In genomic region chr11:67409781-67410368, GRCh38 we compare ENCODE assay signal across 10 cellular contexts. TPM values are rescaled to one million over a fixed set of nuclear protein-coding genes. Genes with fewer than 3 reads are reported as not detected.
A peak's percentile ranks its signal among the peaks of the same experiment; 100 is the strongest.
DNase-seq lines count a peak whose midpoint lies in the region; ATAC-seq and TF ChIP-seq lines count a peak whose summit lies in the region.
"Had no signal": no experiment of that assay in that cellular context is flagged by ENCODE, and none has a peak within 500 bp of the region (broad histone marks: within the 10 kb centered on the region; RNA-seq: fewer than 3 reads in every experiment).

No MANE protein-coding gene starts in this region.

- H3K36me3 Mint-ChIP-seq in activated CD4-positive, alpha-beta T cell treated with anti-CD3 and anti-CD28 coated beads for 36 hours (ENCODE audit: low read depth), result peaks cover 39% of the 10 kb centered on the region
- H3K36me3 Mint-ChIP-seq in endodermal cell (ENCODE audit: low read depth), result no peaks in the 10 kb centered on the region

- intact Hi-C loops in activated CD4-positive, alpha-beta T cell treated with anti-CD3 and anti-CD28 coated beads for 36 hours (cut with DNase I, micrococcal nuclease), result loop anchor here in 1 of 2 experiments (10.0 kb wide), 1 partner anchor 715 kb away; the partner anchor contains the start of gene CHKA
- intact Hi-C loops in left ventricle myocardium superior (cut with micrococcal nuclease), result no loop called here

- peak; percentile 44 for DNase-seq in activated CD4-positive, alpha-beta T cell treated with anti-CD3 and anti-CD28 coated beads for 36 hours
- DNase-seq in activated CD4-positive, alpha-beta T cell treated with anti-CD3 and anti-CD28 coated beads for 48 hours, result no peak
- DNase-seq in NCI-H82 (lab: John Stamatoyannopoulos, UW) (peak; percentile 58), endodermal cell (peak; percentile 94), substantia nigra (lab: John Stamatoyannopoulos, UW) (peak in 6 of 49 donors; percentile 27 to 88 (median 60)), retina (no peak), left ventricle myocardium superior (no peak)

- H3K27ac Mint-ChIP-seq in activated CD4-positive, alpha-beta T cell treated with anti-CD3 and anti-CD28 coated beads for 36 hours, result peak overlapping the region; percentile 87
- H3K27ac Mint-ChIP-seq in endodermal cell, result no peak overlapping the region

- no peak for ATAC-seq in activated CD4-positive, alpha-beta T cell treated with anti-CD3 and anti-CD28 coated beads for 36 hours
- ATAC-seq in GM21786 (IDR thresholded peaks at IDR 0.05; ENCODE audit: unreplicated experiment) (no peak), left ventricle myocardium superior (no peak)

- WGBS in endodermal cell (ENCODE audit: insufficient coverage in 1 of 2, insufficient read length in 1 of 2), 2 experiments, result 61 to 75% methylated on average over 5 to 13 of the region's 13 CpGs

- CTCF ChIA-PET in activated CD4-positive, alpha-beta T cell treated with anti-CD3 and anti-CD28 coated beads for 36 hours (lab: Charles Lee), result interaction anchor here (0.9 to 2.1 kb wide), 3 partner anchors 9 to 80 kb away, joined by 3 to 10 read pairs (median 4); no protein-coding TSS in a partner anchor

- peak overlapping the region; percentile 85 for H3K4me3 Mint-ChIP-seq in activated CD4-positive, alpha-beta T cell treated with anti-CD3 and anti-CD28 coated beads for 36 hours
- no peak overlapping the region for H3K4me3 Mint-ChIP-seq in endodermal cell

- POLR2A ChIA-PET in activated CD4-positive, alpha-beta T cell treated with anti-CD3 and anti-CD28 coated beads for 36 hours (lab: Charles Lee), result interaction anchor here (3.0 kb wide), 1 partner anchor 8 kb away, joined by 13 read pairs; no protein-coding TSS in a partner anchor

- no peak overlapping the region for H3K4me3 ChIP-seq in endodermal cell (ENCODE audit: low read length)

- no peaks in the 10 kb centered on the region for H3K27me3 Mint-ChIP-seq in activated CD4-positive, alpha-beta T cell treated with anti-CD3 and anti-CD28 coated beads for 36 hours
- H3K27me3 Mint-ChIP-seq in endodermal cell (ENCODE audit: insufficient read depth), result peaks cover 25% of the 10 kb centered on the region

- peaks cover 76% of the 10 kb centered on the region for H3K4me1 Mint-ChIP-seq in activated CD4-positive, alpha-beta T cell treated with anti-CD3 and anti-CD28 coated beads for 36 hours
- H3K4me1 Mint-ChIP-seq in endodermal cell, result peaks cover 11% of the 10 kb centered on the region

- H3K9ac ChIP-seq in endodermal cell (ENCODE audit: extremely low read depth, low read length, poor library complexity, severe bottlenecking), result no peak overlapping the region

- H3K27ac ChIP-seq in endodermal cell (ENCODE audit: low read depth, low read length) (no peak overlapping the region), substantia nigra (ENCODE audit: low read depth, low read length, poor library complexity, severe bottlenecking) (peak overlapping the region; percentile 100)

- no peak for TF ChIP-seq CTCF in endodermal cell (conservative IDR thresholded peaks at IDR 0.05)

- H3K27me3 ChIP-seq in endodermal cell (ENCODE audit: control insufficient read depth, insufficient read depth, low read length, poor library complexity, severe bottlenecking), result peaks cover 4% of the 10 kb centered on the region

- H3K4me1 ChIP-seq in endodermal cell (ENCODE audit: control insufficient read depth, insufficient read depth, low read length), result peaks cover 14% of the 10 kb centered on the region

- H3K9me3 Mint-ChIP-seq in activated CD4-positive, alpha-beta T cell treated with anti-CD3 and anti-CD28 coated beads for 36 hours (ENCODE audit: low read depth), result no peaks in the 10 kb centered on the region
- H3K9me3 Mint-ChIP-seq in endodermal cell, result no peaks in the 10 kb centered on the region

- H3K36me3 ChIP-seq in endodermal cell (ENCODE audit: control insufficient read depth, insufficient read depth, low read length), result no peaks in the 10 kb centered on the region

- H3K9me3 ChIP-seq in endodermal cell (ENCODE audit: control insufficient read depth, low read length), result no peaks in the 10 kb centered on the region

RNA-seq across cellular contexts. Expression of gene CARNS1, which starts 5.6 kb away (rescaled TPM):
- 1 to 10 TPM; 1.5 to 1.6 TPM for total RNA-seq in activated CD4-positive, alpha-beta T cell treated with anti-CD3 and anti-CD28 coated beads for 36 hours
- total RNA-seq in endodermal cell (1 to 10 TPM; 1.6 to 2.2 TPM), left ventricle myocardium superior (18.0 TPM)
- polyA plus RNA-seq in endodermal cell (2013, experiment 1 of 2), result 0.25 TPM
- polyA plus RNA-seq in endodermal cell (2013, experiment 2 of 2), result 0.17 TPM

RNA-seq across cellular contexts. Expression of gene TBC1D10C, which starts 6.0 kb away (rescaled TPM):
- 100 to 1,000 TPM in 1 of 2 experiments, 10 to 100 TPM in 1; 83.2 to 123 TPM for total RNA-seq in activated CD4-positive, alpha-beta T cell treated with anti-CD3 and anti-CD28 coated beads for 36 hours
- total RNA-seq in endodermal cell (under 1 TPM in 1 of 2 donors, not detected in 1; 0.20 TPM), left ventricle myocardium superior (0.87 TPM)
- 0.89 TPM for polyA plus RNA-seq in endodermal cell (2013, experiment 1 of 2)
- polyA plus RNA-seq in endodermal cell (2013, experiment 2 of 2), result 0.91 TPM
- total RNA-seq: M059J, myocyte had no signal

RNA-seq across cellular contexts. Expression of gene PPP1CA, which starts 8.2 kb away (rescaled TPM):
- total RNA-seq in activated CD4-positive, alpha-beta T cell treated with anti-CD3 and anti-CD28 coated beads for 36 hours, result 100 to 1,000 TPM; 199 to 227 TPM
- total RNA-seq in endodermal cell (100 to 1,000 TPM; 182 to 212 TPM), left ventricle myocardium superior (106 TPM)
- polyA plus RNA-seq in endodermal cell (2013, experiment 1 of 2), result 151 TPM
- polyA plus RNA-seq in endodermal cell (2013, experiment 2 of 2), result 148 TPM

RNA-seq across cellular contexts. Expression of gene RAD9A, which starts 18.1 kb away (rescaled TPM):
- 10 to 100 TPM; 28.8 to 30.0 TPM for total RNA-seq in activated CD4-positive, alpha-beta T cell treated with anti-CD3 and anti-CD28 coated beads for 36 hours
- total RNA-seq in endodermal cell (10 to 100 TPM; 28.3 to 41.4 TPM), left ventricle myocardium superior (5.8 TPM)
- polyA plus RNA-seq in endodermal cell (2013, experiment 1 of 2), result 31.1 TPM
- polyA plus RNA-seq in endodermal cell (2013, experiment 2 of 2), result 31.1 TPM

RNA-seq across cellular contexts. Expression of gene RPS6KB2, which starts 18.4 kb away (rescaled TPM):
- 10 to 100 TPM; 53.4 to 57.2 TPM for total RNA-seq in activated CD4-positive, alpha-beta T cell treated with anti-CD3 and anti-CD28 coated beads for 36 hours
- total RNA-seq in endodermal cell (10 to 100 TPM; 47.0 to 51.8 TPM), left ventricle myocardium superior (25.1 TPM)
- polyA plus RNA-seq in endodermal cell (2013, experiment 1 of 2), result 42.6 TPM
- polyA plus RNA-seq in endodermal cell (2013, experiment 2 of 2), result 37.0 TPM

Comparison
In these comparisons a context has a peak if more than half of its experiments do, and no peak if none do; other contexts are left out.
1. DNase-seq: peak in activated CD4-positive, alpha-beta T cell treated with anti-CD3 and anti-CD28 coated beads for 36 hours (single experiment), NCI-H82 (single experiment) and endodermal cell (single experiment); none in activated CD4-positive, alpha-beta T cell treated with anti-CD3 and anti-CD28 coated beads for 48 hours (single experiment), retina (single experiment) and left ventricle myocardium superior (single experiment).
2. RNA of gene TBC1D10C, which starts 6.0 kb away (total RNA-seq): 83.2 to 123 TPM in activated CD4-positive, alpha-beta T cell treated with anti-CD3 and anti-CD28 coated beads for 36 hours; 0.87 TPM in left ventricle myocardium superior (single experiment) and 0.20 TPM in endodermal cell; every median in the first group is over 10 times any median in the second.